19 cellular contexts compared by ENCODE assay signal in genomic region chr7:30406664-30407425, GRCh38.
A peak's percentile ranks its signal among the peaks of the same experiment; 100 is the strongest.
DNase-seq lines count a peak whose midpoint lies in the region; ATAC-seq, FAIRE-seq and TF ChIP-seq lines count a peak whose summit lies in the region.
"Had no signal": no experiment of that assay in that cellular context is flagged by ENCODE, and none has a peak within 500 bp of the region (broad histone marks: within the 10 kb centered on the region; RNA-seq: fewer than 3 reads in every experiment).

No MANE protein-coding gene starts in this region.

- CTCF ChIA-PET in K562 (lab: Yijun Ruan, JAX; ENCODE audit: low intra/inter-chr PET ratio), result no interaction called here
- CTCF ChIA-PET in PC-9 (lab: Charles Lee), result interaction anchor here (0.6 kb wide), 1 partner anchor 59 kb away, joined by 3 read pairs; no protein-coding TSS in a partner anchor

- H3K4me2 ChIP-seq in K562 (ENCODE audit: insufficient read depth, low read length), result no peak overlapping the region
- H3K4me2 ChIP-seq in PC-9, result no peak overlapping the region

- POLR2A ChIA-PET in K562 (lab: Yijun Ruan, JAX) (no interaction called here), PC-9 (lab: Charles Lee; ENCODE audit: unreplicated experiment) (no interaction called here)

- WGBS in K562 (ENCODE audit: insufficient coverage, low coverage, missing lambda C conversion rate), result 62% methylated on average over 13 of the region's 13 CpGs
- 94 to 96% (median 95%) methylated on average over 13 of the region's 13 CpGs for WGBS in small intestine, 3 donors

- no peaks in the 10 kb centered on the region; the same call in 1 of the 2 replicates for H3F3A ChIP-seq in PC-9 (ENCODE audit: insufficient read depth, low read depth)

- H3K9me3 ChIP-seq in K562 (replicated peaks; ENCODE audit: control insufficient read depth, insufficient read depth, low read depth, low read length) (no peaks in the 10 kb centered on the region), left ventricle myocardium inferior (replicated peaks) (no peaks in the 10 kb centered on the region), small intestine (ENCODE audit: control insufficient read depth, low read depth) (no peaks in the 10 kb centered on the region), PC-9 (ENCODE audit: insufficient read depth, low read depth) (no peaks in the 10 kb centered on the region)
- H3K9me3 ChIP-seq: sigmoid colon, thoracic aorta had no signal

- H3K79me2 ChIP-seq in K562 (ENCODE audit: control insufficient read depth, insufficient read depth, low read length) (no peaks in the 10 kb centered on the region), PC-9 (ENCODE audit: low read depth) (no peaks in the 10 kb centered on the region)

- no peak for FAIRE-seq in K562 (lab: Jason Lieb, UNC)
- no peak for FAIRE-seq in small intestine (lab: Jason Lieb, UNC)
- FAIRE-seq: A204.1 had no signal

- H3K4me3 ChIP-seq in K562 (no peak overlapping the region), left ventricle myocardium inferior (no peak overlapping the region), small intestine (ENCODE audit: low read depth in 1 of 2, low read length in 2 of 2) (no peak overlapping the region), PC-9 (no peak overlapping the region)
- H3K4me3 ChIP-seq: sigmoid colon, thoracic aorta had no signal

- DNase-seq in NCI-H1105 treated with DMSO at 0.1 percent for 48 hours (lab: John Stamatoyannopoulos, UW) (peak; percentile 32), NCI-H1105 (lab: John Stamatoyannopoulos, UW) (no peak), K562 (ENCODE audit: extremely low read depth in 1 of 4, low spot score in 3 of 4) (no peak), left ventricle myocardium inferior (no peak), ureter (ENCODE audit: low spot score) (peak; percentile 77), small intestine (no peak), PC-9 (no peak), dedifferentiated amniotic fluid mesenchymal stem cell (ENCODE audit: extremely low spot score) (no peak)
- DNase-seq: activated CD4-positive, alpha-beta T cell treated with anti-CD3 and anti-CD28 coated beads, Interleukin-2, amount 50 U/mL, for 48 hours; activated T-cell treated with anti-CD3 and anti-CD28 coated beads, Interleukin-2, amount 50 U/mL, for 24 hours; DMS153; hypothalamus; NCI-H1048; NCI-H526; sigmoid colon had no signal

- H3K27ac ChIP-seq in K562 (ENCODE audit: extremely low read depth, low read depth, low read length) (no peak overlapping the region), left ventricle myocardium inferior (replicated peaks) (peak overlapping the region; percentile 41), small intestine (ENCODE audit: low read depth in 1 of 2, low read length in 1 of 2) (no peak overlapping the region), PC-9 (no peak overlapping the region)
- H3K27ac ChIP-seq: C4-2B, sigmoid colon, thoracic aorta had no signal

- TF ChIP-seq CTCF in K562 (IDR thresholded peaks at IDR 0.05 in 2 of 3, conservative IDR thresholded peaks at IDR 0.05 in 1 of 3; ENCODE audit: insufficient read depth in 2 of 3, low read depth in 1 of 3, low read length in 3 of 3), result no peak
- TF ChIP-seq CTCF in left ventricle myocardium inferior (IDR thresholded peaks at IDR 0.05; ENCODE audit: borderline replicate concordance), result no peak
- no peak for TF ChIP-seq CTCF in PC-9 (conservative IDR thresholded peaks at IDR 0.05)

- no peak for TF ChIP-seq EP300 in K562 (IDR thresholded peaks at IDR 0.05; ENCODE audit: low read length)

- TF ChIP-seq RAD21 in K562 (CRISPR knock-in tag; conservative IDR thresholded peaks at IDR 0.05 in 1 of 2, IDR thresholded peaks at IDR 0.05 in 1 of 2), result no peak

- BruUV-seq in K562 (replicated peaks; lab: Mats Ljungman, UMichigan), result no TSS peak
- no TSS peak for BruUV-seq in PC-9 (replicated peaks; lab: Mats Ljungman, UMichigan)

- H2AFZ ChIP-seq in K562 (ENCODE audit: low read depth, low read length) (no peak overlapping the region), PC-9 (no peak overlapping the region)

- H3K27me3 ChIP-seq in K562 (ENCODE audit: control insufficient read depth in 2 of 2, insufficient read depth in 2 of 2, low read length in 2 of 2) (no peaks in the 10 kb centered on the region), left ventricle myocardium inferior (ENCODE audit: low read depth) (no peaks in the 10 kb centered on the region), small intestine (ENCODE audit: control insufficient read depth in 2 of 2, insufficient read depth in 2 of 2, low read length in 2 of 2) (no peaks in the 10 kb centered on the region), PC-9 (ENCODE audit: insufficient read depth, low read depth) (no peaks in the 10 kb centered on the region)
- H3K27me3 ChIP-seq: sigmoid colon had no signal

- no peaks in the 10 kb centered on the region for H4K20me1 ChIP-seq in K562 (replicated peaks; ENCODE audit: control insufficient read depth, insufficient read depth, low read length)
- no peaks in the 10 kb centered on the region for H4K20me1 ChIP-seq in PC-9 (ENCODE audit: insufficient read depth)

- H3K9me1 ChIP-seq in K562 (ENCODE audit: control insufficient read depth, insufficient read depth, low read length), result no peaks in the 10 kb centered on the region

- no peaks in the 10 kb centered on the region for H3K9me2 ChIP-seq in PC-9 (ENCODE audit: insufficient read depth)

- TF ChIP-seq POLR2A in K562 (conservative IDR thresholded peaks at IDR 0.05), result no peak

- in situ Hi-C loops in K562 (cut with MboI), result no loop called here

- ATAC-seq in K562, result no peak
- ATAC-seq: activated naive CD4-positive, alpha-beta T cell treated with anti-CD3 and anti-CD28 coated beads, Interleukin-2, amount 50 U/mL, for 72 hours had no signal

- intact Hi-C loops in K562 (cut with micrococcal nuclease) (no loop called here), left ventricle myocardium inferior (cut with micrococcal nuclease) (no loop called here), PC-9 (cut with micrococcal nuclease; ENCODE audit: unreplicated experiment) (no loop called here)

- H3K36me3 ChIP-seq in K562 (ENCODE audit: control insufficient read depth, insufficient read depth, low read length), result no peaks in the 10 kb centered on the region
- H3K36me3 ChIP-seq in left ventricle myocardium inferior, result peaks cover 8% of the 10 kb centered on the region
- H3K36me3 ChIP-seq in small intestine (ENCODE audit: control insufficient read depth in 2 of 2, insufficient read depth in 2 of 2, low read length in 2 of 2), result no peaks in the 10 kb centered on the region
- no peaks in the 10 kb centered on the region for H3K36me3 ChIP-seq in PC-9 (ENCODE audit: low read depth)
- H3K36me3 ChIP-seq: sigmoid colon, thoracic aorta had no signal

- H3K4me1 ChIP-seq in K562 (replicated peaks in 1 of 2; ENCODE audit: control insufficient read depth in 2 of 2, insufficient read depth in 2 of 2, low read length in 2 of 2) (peaks cover 0 to 3% of the 10 kb centered on the region in 2 experiments; a peak in 2 of 5 replicates), left ventricle myocardium inferior (peaks cover 10% of the 10 kb centered on the region), small intestine (ENCODE audit: control insufficient read depth in 2 of 2, insufficient read depth in 1 of 2, low read depth in 1 of 2, low read length in 1 of 2) (no peaks in the 10 kb centered on the region), PC-9 (replicated peaks; ENCODE audit: insufficient read depth) (peaks cover 5% of the 10 kb centered on the region; the same call in 1 of the 2 replicates)
- H3K4me1 ChIP-seq: sigmoid colon had no signal

- no peak overlapping the region for H3K9ac ChIP-seq in K562 (ENCODE audit: insufficient read depth in 1 of 2, low read depth in 2 of 2, low read length in 2 of 2)

TF ChIP-seq in K562, 482 proteins besides CTCF, POLR2A, EP300 and RAD21:
- TF ChIP-seq ILF3 (IDR thresholded peaks at IDR 0.05; ENCODE audit: borderline replicate concordance) (no peak), KDM5B (IDR thresholded peaks at IDR 0.05; ENCODE audit: insufficient replicate concordance, low read depth, low read length) (no peak), ESRRA (IDR thresholded peaks at IDR 0.05; ENCODE audit: borderline replicate concordance, low read depth) (peak; percentile 52; the same call in 1 of the 2 replicates)
TF ChIP-seq in K562: peak in this region for 1.

Comparison
In these comparisons a context has a peak if more than half of its experiments do, and no peak if none do; other contexts are left out.
1. DNase-seq: peak in NCI-H1105 treated with DMSO at 0.1 percent for 48 hours (single experiment) and ureter (single experiment); none in NCI-H1105 (single experiment), K562 (0 of 4), left ventricle myocardium inferior (single experiment), small intestine (single experiment), PC-9 (0 of 2) and dedifferentiated amniotic fluid mesenchymal stem cell (single experiment).